25 cellular contexts compared by ENCODE assay signal in genomic region chr9:78005231-78006002, GRCh38.
"Had no signal": no experiment of that assay in that cellular context is flagged by ENCODE, and none has a peak within 500 bp of the region (broad histone marks: within the 10 kb centered on the region; RNA-seq: fewer than 3 reads in every experiment).

No MANE protein-coding gene starts in this region.

- H3K4me3 Mint-ChIP-seq: activated CD4-positive, alpha-beta memory T cell treated with anti-CD3 and anti-CD28 coated beads, Interleukin-2, amount 10 ng/mL, durations not matched to agents 7 days and 5 days; activated CD4-positive, alpha-beta T cell treated with anti-CD3 and anti-CD28 coated beads, Interleukin-2, amount 10 ng/mL, durations not matched to agents 24 days and 14 days; activated CD8-positive, alpha-beta memory T cell treated with anti-CD3 and anti-CD28 coated beads, Interleukin-2, amount 10 ng/mL, durations not matched to agents 7 days and 5 days; activated naive CD8-positive, alpha-beta T cell treated with anti-CD3 and anti-CD28 coated beads, Interleukin-2, amount 50 U/mL, for 24 hours; activated T-helper 1 cell treated with anti-CD3 and anti-CD28 coated beads, Interleukin-12 subunit alpha, Interleukin-12 subunit beta, Interleukin-2, Interleukin-4 antibody, amounts not matched to agents 30 ng/mL and 10 ng/mL and 1 ng/mL, durations not matched to agents 14 hours and 24 hours and 36 hours; central memory CD8-positive, alpha-beta T cell; effector memory CD8-positive, alpha-beta T cell had no signal

- H3K4me1 ChIP-seq: breast epithelium, prostate gland had no signal

- H3K9me3 Mint-ChIP-seq: activated CD4-positive, alpha-beta memory T cell treated with anti-CD3 and anti-CD28 coated beads, Interleukin-2, amount 10 ng/mL, durations not matched to agents 7 days and 5 days; activated CD4-positive, alpha-beta T cell treated with anti-CD3 and anti-CD28 coated beads, Interleukin-2, amount 10 ng/mL, durations not matched to agents 24 days and 14 days; activated naive CD8-positive, alpha-beta T cell treated with anti-CD3 and anti-CD28 coated beads, Interleukin-2, amount 50 U/mL, for 24 hours; activated T-helper 1 cell treated with anti-CD3 and anti-CD28 coated beads, Interleukin-12 subunit alpha, Interleukin-12 subunit beta, Interleukin-2, Interleukin-4 antibody, amounts not matched to agents 30 ng/mL and 10 ng/mL and 1 ng/mL, durations not matched to agents 14 hours and 24 hours and 36 hours; central memory CD8-positive, alpha-beta T cell; effector memory CD8-positive, alpha-beta T cell had no signal

- H3K27me3 ChIP-seq: breast epithelium, colonic mucosa, dorsolateral prefrontal cortex, esophagus muscularis mucosa, gastrocnemius medialis, ovary had no signal

- H3K36me3 ChIP-seq: breast epithelium, colonic mucosa, esophagus muscularis mucosa, gastrocnemius medialis, ovary, prostate gland had no signal

- H3K27me3 Mint-ChIP-seq: activated CD4-positive, alpha-beta memory T cell treated with anti-CD3 and anti-CD28 coated beads, Interleukin-2, amount 10 ng/mL, durations not matched to agents 7 days and 5 days; activated CD4-positive, alpha-beta T cell treated with anti-CD3 and anti-CD28 coated beads, Interleukin-2, amount 10 ng/mL, durations not matched to agents 24 days and 14 days; activated CD8-positive, alpha-beta memory T cell treated with anti-CD3 and anti-CD28 coated beads, Interleukin-2, amount 10 ng/mL, durations not matched to agents 7 days and 5 days; activated naive CD8-positive, alpha-beta T cell treated with anti-CD3 and anti-CD28 coated beads, Interleukin-2, amount 50 U/mL, for 24 hours; effector memory CD8-positive, alpha-beta T cell; naive thymus-derived CD4-positive, alpha-beta T cell had no signal

- FAIRE-seq: endothelial cell of umbilical vein had no signal

- H3K27ac Mint-ChIP-seq: activated CD4-positive, alpha-beta memory T cell treated with anti-CD3 and anti-CD28 coated beads, Interleukin-2, amount 10 ng/mL, durations not matched to agents 7 days and 5 days; activated CD4-positive, alpha-beta T cell treated with anti-CD3 and anti-CD28 coated beads, Interleukin-2, amount 10 ng/mL, durations not matched to agents 24 days and 14 days; activated CD8-positive, alpha-beta memory T cell treated with anti-CD3 and anti-CD28 coated beads, Interleukin-2, amount 10 ng/mL, durations not matched to agents 7 days and 5 days; activated naive CD8-positive, alpha-beta T cell treated with anti-CD3 and anti-CD28 coated beads, Interleukin-2, amount 50 U/mL, for 24 hours; activated T-helper 1 cell treated with anti-CD3 and anti-CD28 coated beads, Interleukin-12 subunit alpha, Interleukin-12 subunit beta, Interleukin-2, Interleukin-4 antibody, amounts not matched to agents 30 ng/mL and 10 ng/mL and 1 ng/mL, durations not matched to agents 14 hours and 24 hours and 36 hours; effector memory CD8-positive, alpha-beta T cell had no signal

- H3K27ac ChIP-seq: breast epithelium, colonic mucosa, dorsolateral prefrontal cortex, esophagus muscularis mucosa, gastrocnemius medialis, ovary, prostate gland had no signal

- ATAC-seq: activated CD4-positive, CD25-positive, alpha-beta regulatory T cell treated with anti-CD3 and anti-CD28 coated beads, Interleukin-2, amount 50 U/mL, for 24 hours; activated CD8-positive, alpha-beta memory T cell treated with anti-CD3 and anti-CD28 coated beads, Interleukin-2, amount 10 ng/mL, durations not matched to agents 7 days and 5 days; activated naive CD8-positive, alpha-beta T cell treated with anti-CD3 and anti-CD28 coated beads, Interleukin-2, amount 50 U/mL, for 24 hours; gastrocnemius medialis had no signal

- DNase-seq: activated CD4-positive, alpha-beta memory T cell treated with anti-CD3 and anti-CD28 coated beads, Interleukin-2, amount 10 ng/mL, durations not matched to agents 7 days and 5 days; activated CD4-positive, alpha-beta T cell treated with anti-CD3 and anti-CD28 coated beads, Interleukin-2, amount 10 ng/mL, durations not matched to agents 24 days and 14 days; activated CD8-positive, alpha-beta memory T cell treated with anti-CD3 and anti-CD28 coated beads, Interleukin-2, amount 10 ng/mL, durations not matched to agents 7 days and 5 days; activated gamma-delta T cell; activated naive CD4-positive, alpha-beta T cell treated with anti-CD3 and anti-CD28 coated beads, Interleukin-2, amount 50 U/mL, for 16 hours; activated naive CD8-positive, alpha-beta T cell treated with anti-CD3 and anti-CD28 coated beads, Interleukin-2, amount 50 U/mL, for 24 hours; activated T-cell treated with anti-CD3 and anti-CD28 coated beads for 4 hours; colonic mucosa; dorsolateral prefrontal cortex; effector memory CD8-positive, alpha-beta T cell; gastrocnemius medialis; head of caudate nucleus; islet precursor cell; naive thymus-derived CD4-positive, alpha-beta T cell; ovary; stimulated activated CD4-positive, alpha-beta T cell treated with anti-CD3 and anti-CD28 coated beads, Interleukin-4, amount 100 ng/mL, for 24 hours; stimulated activated naive CD4-positive, alpha-beta T cell treated with Interleukin-2 at 50 U/mL for 16 hours had no signal

- H3K4me3 ChIP-seq: breast epithelium, colonic mucosa, dorsolateral prefrontal cortex, esophagus muscularis mucosa, gastrocnemius medialis, lung, ovary, prostate gland had no signal

- H3K9me3 ChIP-seq: breast epithelium, colonic mucosa, esophagus muscularis mucosa, gastrocnemius medialis, ovary, prostate gland had no signal

- H3K36me3 Mint-ChIP-seq: activated CD8-positive, alpha-beta memory T cell treated with anti-CD3 and anti-CD28 coated beads, Interleukin-2, amount 10 ng/mL, durations not matched to agents 7 days and 5 days had no signal
